ENCODE assay signal across 1 cellular context in the genomic region with DNA sequence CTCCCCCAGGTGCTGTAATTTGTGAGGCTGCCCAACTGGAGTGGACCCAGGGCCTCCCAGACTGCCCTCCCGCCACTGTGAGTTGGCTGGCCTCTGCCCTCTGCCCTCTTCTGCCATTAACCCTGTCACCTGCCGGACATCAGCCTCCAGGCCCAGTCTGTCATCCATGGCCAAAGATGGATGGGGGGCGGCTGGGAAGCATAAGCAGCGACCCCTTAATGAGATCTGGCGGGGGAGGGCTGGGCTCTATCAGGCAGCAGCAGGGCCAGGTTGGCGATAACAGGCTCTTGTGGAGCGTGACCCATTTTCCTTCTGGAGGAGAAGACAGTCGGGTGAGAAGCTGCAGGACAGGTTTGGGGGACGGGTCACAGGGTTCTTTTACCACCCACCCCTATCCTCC.
TF ChIP-seq lines count a peak whose summit lies in the region.

No MANE protein-coding gene starts in this region.

TF ChIP-seq in H1, 55 proteins besides CTCF, POLR2A, EP300 and RAD21:
- no peak for TF ChIP-seq CTBP2 (IDR thresholded peaks at IDR 0.05; ENCODE audit: borderline replicate concordance, insufficient read depth, insufficient read length, low read length)
- TF ChIP-seq SIN3A (conservative IDR thresholded peaks at IDR 0.05 in 1 of 2, IDR thresholded peaks at IDR 0.05 in 1 of 2; ENCODE audit: low read depth in 1 of 2, low read length in 2 of 2), result no peak
- TF ChIP-seq RBBP5 (IDR thresholded peaks at IDR 0.05; ENCODE audit: borderline replicate concordance, low read depth, low read length), result no peak
- no peak for TF ChIP-seq GABPA (IDR thresholded peaks at IDR 0.05; ENCODE audit: borderline replicate concordance, insufficient read depth, low read length)
- TF ChIP-seq MAX (IDR thresholded peaks at IDR 0.05), result no peak
- no peak for TF ChIP-seq FOSL1 (IDR thresholded peaks at IDR 0.05; ENCODE audit: insufficient read depth, low read depth, low read length)
- TF ChIP-seq CHD7 (IDR thresholded peaks at IDR 0.05; ENCODE audit: insufficient replicate concordance, low read length), result no peak
- TF ChIP-seq SAP30 (IDR thresholded peaks at IDR 0.05; ENCODE audit: insufficient read depth, insufficient replicate concordance, low read length), result no peak
- TF ChIP-seq TEAD4 (IDR thresholded peaks at IDR 0.05; ENCODE audit: low read depth, low read length), result no peak
- TF ChIP-seq BRCA1 (IDR thresholded peaks at IDR 0.05; ENCODE audit: low read depth, low read length), result no peak
- TF ChIP-seq EGR1 (IDR thresholded peaks at IDR 0.05; ENCODE audit: borderline replicate concordance, low read depth, low read length), result no peak
- TF ChIP-seq SP4 (IDR thresholded peaks at IDR 0.05; ENCODE audit: low read length), result no peak
- TF ChIP-seq TBP (IDR thresholded peaks at IDR 0.05; ENCODE audit: low read depth, low read length), result no peak
- TF ChIP-seq RXRA (IDR thresholded peaks at IDR 0.05; ENCODE audit: insufficient read depth, low read depth, low read length), result no peak
- TF ChIP-seq ZNF274 (IDR thresholded peaks at IDR 0.05; ENCODE audit: borderline replicate concordance, extremely low read depth, low read length), result no peak
